In the genomic region with DNA sequence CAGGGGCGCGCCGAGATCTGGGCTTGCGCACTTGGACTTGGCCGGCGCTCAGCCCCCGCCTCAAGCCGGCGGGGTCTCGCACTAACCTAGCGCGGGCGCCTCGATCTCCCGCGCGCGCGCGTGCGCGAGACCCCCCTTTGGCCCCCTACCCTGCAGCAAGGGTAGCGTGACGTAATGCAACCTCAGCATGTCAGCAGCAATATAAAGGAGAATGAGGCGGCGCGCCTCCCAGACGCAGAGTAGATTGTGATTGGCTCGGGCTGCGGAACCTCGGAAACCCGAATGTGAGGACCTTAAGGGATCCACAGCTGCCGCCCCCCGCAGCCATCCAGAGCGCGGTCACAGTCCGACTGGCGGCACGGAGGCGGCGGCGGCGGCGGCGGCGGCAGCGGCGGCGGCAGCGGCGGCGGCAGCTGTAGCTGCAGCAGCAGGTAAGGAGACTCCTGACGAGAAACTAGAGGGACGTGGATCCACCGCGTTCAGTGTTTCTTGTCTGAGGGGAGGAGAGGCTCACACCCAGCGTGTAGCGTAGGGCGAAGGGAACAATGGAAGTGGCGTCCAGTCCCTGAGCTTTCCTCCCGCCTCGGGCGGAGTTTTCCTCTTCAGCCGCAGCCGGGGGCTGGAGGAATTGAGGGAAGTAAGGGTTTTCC, we compare ENCODE assay signal across 9 cellular contexts. TPM values are rescaled to one million over a fixed set of nuclear protein-coding genes. Genes with fewer than 3 reads are reported as not detected.
A peak's percentile ranks its signal among the peaks of the same experiment; 100 is the strongest.
DNase-seq lines count a peak whose midpoint lies in the region; ATAC-seq and TF ChIP-seq lines count a peak whose summit lies in the region.
"Had no signal": no experiment of that assay in that cellular context is flagged by ENCODE, and none has a peak within 500 bp of the region (broad histone marks: within the 10 kb centered on the region; RNA-seq: fewer than 3 reads in every experiment).

A gene with protein sequence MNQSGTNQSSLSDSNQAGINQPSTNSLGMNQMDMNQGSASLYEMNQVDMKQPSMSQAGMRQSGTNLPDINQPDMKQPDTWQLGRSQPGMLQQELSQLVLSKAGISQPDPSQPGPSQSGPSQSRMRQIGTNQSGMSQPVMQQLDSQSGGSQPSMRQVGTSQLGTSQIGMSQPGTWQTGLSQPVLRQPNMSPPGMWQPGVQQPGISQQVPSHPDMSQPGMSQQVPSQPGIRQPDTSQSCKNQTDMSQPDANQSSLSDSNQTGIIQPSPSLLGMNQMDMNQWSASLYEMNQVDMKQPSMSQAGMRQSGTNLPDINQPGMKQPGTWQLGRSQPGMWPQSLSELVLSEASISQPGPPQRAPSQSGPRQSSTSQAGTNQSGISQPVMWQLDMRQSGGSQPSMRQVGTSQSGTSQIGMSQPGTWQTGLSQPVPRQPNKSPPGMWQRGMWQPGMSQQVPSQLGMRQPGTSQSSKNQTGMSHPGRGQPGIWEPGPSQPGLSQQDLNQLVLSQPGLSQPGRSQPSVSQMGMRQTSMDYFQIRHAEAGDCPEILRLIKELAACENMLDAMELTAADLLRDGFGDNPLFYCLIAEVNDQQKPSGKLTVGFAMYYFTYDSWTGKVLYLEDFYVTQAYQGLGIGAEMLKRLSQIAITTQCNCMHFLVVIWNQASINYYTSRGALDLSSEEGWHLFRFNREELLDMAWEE (minus strand): TSS at position 19 of the 650 bp plus-strand sequence. CDS start 134,811 bp downstream, outside the sequence.
A gene (plus strand): TSS at position 231 of the 650 bp plus-strand sequence. CDS start 3,582 bp downstream, outside the sequence.

- no peak within 1 kb of the TSS for H4K5ac ChIP-seq in mesendoderm (ENCODE audit: low read length)

- WGBS in mesendoderm (ENCODE audit: extremely low coverage, insufficient coverage, low lambda C conversion rate) = no CpG with 5 or more reads among the region's 65 CpGs
- 19% methylated on average over 38 of the region's 65 CpGs for WGBS in suprapubic skin

- H3K79me2 ChIP-seq in DOHH2 (ENCODE audit: control insufficient read depth, low read length) (peaks cover 10% of the 10 kb centered on the region; the same call in 1 of the 2 replicates), mesendoderm (ENCODE audit: control insufficient read depth, insufficient read depth, low read length) (peaks cover 24% of the 10 kb centered on the region)

- peak within 1 kb of the TSS; percentile 47 for H3K18ac ChIP-seq in mesendoderm (ENCODE audit: low read length)

- no peak within 1 kb of the TSS for H2BK15ac ChIP-seq in mesendoderm (replicated peaks; ENCODE audit: low read depth)

- H3K27me3 ChIP-seq in DOHH2 (ENCODE audit: control insufficient read depth, low read length) = 0 out of 2 replicates have a peak, but pooled peaks cover 3% of the 10 kb centered on the region
- H3K27me3 ChIP-seq in mesendoderm (ENCODE audit: insufficient read depth, low read length, poor library complexity) = no peaks in the 10 kb centered on the region
- H3K27me3 ChIP-seq in suprapubic skin = no peaks in the 10 kb centered on the region

- H2AK5ac ChIP-seq in mesendoderm (ENCODE audit: low read length) = no peak within 1 kb of the TSS

- DNase-seq in NCI-H1417 (lab: John Stamatoyannopoulos, UW) (peak; percentile 56 to 99 (median 96)), activated B cell treated with CpG ODN at 0.5 μM for 24 hours (peak; percentile 22), endothelial cell (ENCODE audit: low spot score) (peak; percentile 69), mesendoderm (peak; percentile 95), suprapubic skin (ENCODE audit: low spot score in 2 of 2) (peak; percentile 62 to 72), A172 (ENCODE audit: low spot score) (no peak)

- H4K8ac ChIP-seq in mesendoderm (ENCODE audit: low read depth, low read length) = no peak within 1 kb of the TSS

- POLR2A ChIA-PET in activated B cell treated with CpG ODN at 0.5 μM for 24 hours (lab: Charles Lee) = interaction anchor here (0.6 kb wide), 1 partner anchor 101 kb away, joined by 5 read pairs; no protein-coding TSS in a partner anchor

- H3K4me1 Mint-ChIP-seq in activated B cell treated with CpG ODN at 0.5 μM for 24 hours (peaks cover 10% of the 10 kb centered on the region), endothelial cell (ENCODE audit: unreplicated experiment) (peaks cover 4% of the 10 kb centered on the region)

- H3K9me3 ChIP-seq in DOHH2 (ENCODE audit: control insufficient read depth, insufficient read depth, low read length) (no peaks in the 10 kb centered on the region), suprapubic skin (no peaks in the 10 kb centered on the region)

- H3K4me2 ChIP-seq in DOHH2 (ENCODE audit: low read length) = peak within 1 kb of the TSS; percentile 65
- peak within 1 kb of the TSS; percentile 22 for H3K4me2 ChIP-seq in mesendoderm (ENCODE audit: low read length)

- H3K27ac Mint-ChIP-seq in activated B cell treated with CpG ODN at 0.5 μM for 24 hours (peak within 1 kb of the TSS; percentile 68), endothelial cell (ENCODE audit: unreplicated experiment) (peak within 1 kb of the TSS; percentile 93)

- H2BK5ac ChIP-seq in mesendoderm (ENCODE audit: low read length) = peak within 1 kb of the TSS; percentile 39

- no peak within 1 kb of the TSS for H3K23ac ChIP-seq in mesendoderm (ENCODE audit: low read length)

- CTCF ChIA-PET in activated B cell treated with CpG ODN at 0.5 μM for 24 hours (lab: Charles Lee) = no interaction called here

- TF ChIP-seq EP300 in suprapubic skin (IDR thresholded peaks at IDR 0.05) = no peak

- TF ChIP-seq CTCF in DOHH2 (IDR thresholded peaks at IDR 0.05; ENCODE audit: low read depth, low read length, poor library complexity, severe bottlenecking) = no peak
- TF ChIP-seq CTCF in activated B cell treated with CpG ODN at 0.5 μM for 24 hours (IDR thresholded peaks at IDR 0.05) = no peak
- TF ChIP-seq CTCF in endothelial cell (IDR thresholded peaks at IDR 0.05; ENCODE audit: unreplicated experiment) = no peak
- no peak for TF ChIP-seq CTCF in suprapubic skin (IDR thresholded peaks at IDR 0.05)

- no peaks in the 10 kb centered on the region for H3K79me1 ChIP-seq in mesendoderm (ENCODE audit: low read length)

- H3K4ac ChIP-seq in mesendoderm (ENCODE audit: low read depth, low read length) = no peak within 1 kb of the TSS

- peaks cover 3% of the 10 kb centered on the region for H3K27me3 Mint-ChIP-seq in activated B cell treated with CpG ODN at 0.5 μM for 24 hours
- peaks cover 9% of the 10 kb centered on the region for H3K27me3 Mint-ChIP-seq in endothelial cell (ENCODE audit: unreplicated experiment)

- peak within 1 kb of the TSS; percentile 84 for H3K9ac ChIP-seq in mesendoderm (ENCODE audit: low read length)

- H3K36me3 ChIP-seq in DOHH2 (ENCODE audit: control insufficient read depth, low read length) = no peaks in the 10 kb centered on the region
- H3K36me3 ChIP-seq in mesendoderm (ENCODE audit: control insufficient read depth, insufficient read depth, low read length) = no peaks in the 10 kb centered on the region
- H3K36me3 ChIP-seq in suprapubic skin = no peaks in the 10 kb centered on the region

- H3K36me3 Mint-ChIP-seq in activated B cell treated with CpG ODN at 0.5 μM for 24 hours (ENCODE audit: low read depth) (peaks cover 4% of the 10 kb centered on the region), endothelial cell (ENCODE audit: low read depth, unreplicated experiment) (no peaks in the 10 kb centered on the region)

- H4K20me1 ChIP-seq in DOHH2 (ENCODE audit: control insufficient read depth, insufficient read depth, low read depth, low read length) = no peaks in the 10 kb centered on the region

- H3K9me2 ChIP-seq in DOHH2 (replicated peaks; ENCODE audit: control insufficient read depth, low read length) = no peaks in the 10 kb centered on the region

- no peak within 1 kb of the TSS for H3K27ac ChIP-seq in DOHH2 (ENCODE audit: low read depth, low read length)
- H3K27ac ChIP-seq in mesendoderm (ENCODE audit: low read depth, low read length) = peak within 1 kb of the TSS; percentile 72
- H3K27ac ChIP-seq in suprapubic skin = peak within 1 kb of the TSS; percentile 65

- no peaks in the 10 kb centered on the region for H3F3A ChIP-seq in DOHH2 (ENCODE audit: control insufficient read depth, insufficient read depth)

- peak within 1 kb of the TSS; percentile 78 for H3K4me3 ChIP-seq in DOHH2 (ENCODE audit: low read length)
- H3K4me3 ChIP-seq in mesendoderm (ENCODE audit: low read length) = peak within 1 kb of the TSS; percentile 93
- H3K4me3 ChIP-seq in suprapubic skin = peak within 1 kb of the TSS; percentile 59

- intact Hi-C loops in activated B cell treated with CpG ODN at 0.5 μM for 24 hours (cut with micrococcal nuclease) = no loop called here

- H2BK120ac ChIP-seq in mesendoderm (ENCODE audit: low read depth, low read length) = no peak within 1 kb of the TSS

- peak; percentile 48 for ATAC-seq in GM21825 (IDR thresholded peaks at IDR 0.05; ENCODE audit: unreplicated experiment)
- peak; percentile 79 for ATAC-seq in activated B cell treated with CpG ODN at 0.5 μM for 24 hours (ENCODE audit: low read depth)

- H3K56ac ChIP-seq in mesendoderm (ENCODE audit: low read length) = peak within 1 kb of the TSS; percentile 90

- H3K4me1 ChIP-seq in DOHH2 (ENCODE audit: control insufficient read depth, low read length) = no peaks in the 10 kb centered on the region
- no peaks in the 10 kb centered on the region for H3K4me1 ChIP-seq in mesendoderm (ENCODE audit: control insufficient read depth, low read depth, low read length)
- no peaks in the 10 kb centered on the region for H3K4me1 ChIP-seq in suprapubic skin

- no peak for TF ChIP-seq POLR2A in suprapubic skin (IDR thresholded peaks at IDR 0.05)

- H3K4me3 Mint-ChIP-seq in activated B cell treated with CpG ODN at 0.5 μM for 24 hours = peak within 1 kb of the TSS; percentile 91
- H3K4me3 Mint-ChIP-seq in endothelial cell (ENCODE audit: unreplicated experiment) = peak within 1 kb of the TSS; percentile 97

- H3K9me3 Mint-ChIP-seq in activated B cell treated with CpG ODN at 0.5 μM for 24 hours = no peaks in the 10 kb centered on the region
- no peaks in the 10 kb centered on the region for H3K9me3 Mint-ChIP-seq in endothelial cell (ENCODE audit: unreplicated experiment)

RNA-seq across cellular contexts. Expression of the first gene that starts in this region (rescaled TPM):
- not detected in 2 replicates for total RNA-seq in activated B cell treated with CpG ODN at 0.5 μM for 24 hours
- total RNA-seq in endothelial cell (ENCODE audit: unreplicated experiment) = 0.15 TPM
- polyA plus RNA-seq in mesendoderm (2013, experiment 1 of 2) = 0.17 TPM
- 0.25 TPM for polyA plus RNA-seq in mesendoderm (2013, experiment 2 of 2)
- under 1 TPM in 2 of 4 donors, not detected in 2; 0.16 to 0.45 TPM for total RNA-seq in suprapubic skin
- not detected in 2 replicates for total RNA-seq in A172 (2014; rRNA removed; shearing (Covaris generic))
- total RNA-seq: activated CD8-positive, alpha-beta memory T cell treated with anti-CD3 and anti-CD28 coated beads for 36 hours had no signal

RNA-seq across cellular contexts. Expression of the second gene that starts in this region (rescaled TPM):
- 3.5 TPM in 2 replicates for total RNA-seq in activated B cell treated with CpG ODN at 0.5 μM for 24 hours
- total RNA-seq in endothelial cell (ENCODE audit: unreplicated experiment) = 21.2 TPM
- 13.2 TPM for polyA plus RNA-seq in mesendoderm (2013, experiment 1 of 2)
- 13.5 TPM for polyA plus RNA-seq in mesendoderm (2013, experiment 2 of 2)
- total RNA-seq in suprapubic skin = 1 to 10 TPM; 2.6 to 6.8 (median 4.0) TPM
- not detected in 2 replicates for total RNA-seq in A172 (2014; rRNA removed; shearing (Covaris generic))
